ENCODE assay signal across 33 cellular contexts in the genomic region with DNA sequence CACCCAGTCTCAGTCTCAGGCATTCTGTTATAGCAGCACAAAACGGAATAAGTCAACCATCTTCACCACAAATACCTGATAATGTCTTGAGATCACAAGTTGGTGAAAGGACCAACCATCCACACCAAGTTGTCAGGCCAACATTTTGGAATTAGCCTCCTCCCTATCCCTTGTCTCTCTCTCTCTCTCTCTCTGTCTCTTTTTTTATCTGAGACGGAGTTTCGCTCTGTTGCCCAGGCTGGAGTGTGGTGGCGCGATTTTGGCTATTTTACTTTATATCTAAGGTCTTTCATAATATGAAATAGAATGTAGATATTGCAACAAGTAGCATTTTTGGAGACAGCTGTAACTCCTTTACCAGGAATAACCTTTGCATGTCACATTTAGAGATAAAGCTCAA. TPM values are rescaled to one million over a fixed set of nuclear protein-coding genes. Genes with fewer than 3 reads are reported as not detected.
"Had no signal": no experiment of that assay in that cellular context is flagged by ENCODE, and none has a peak within 500 bp of the region (broad histone marks: within the 10 kb centered on the region; RNA-seq: fewer than 3 reads in every experiment).

No MANE protein-coding gene starts in this region.

- H3K27me3 Mint-ChIP-seq: stimulated activated memory B cell treated with anti-CD40 and anti-IgM and Interleukin-4, amounts not matched to agents 10 μg/mL and 1 μg/mL and 100 μg/mL, for 72 hours; stimulated activated naive CD8-positive, alpha-beta T cell treated with anti-CD3 and anti-CD28 coated beads, Interleukin-15, amount 100 ng/mL, for 72 hours; stimulated activated naive CD8-positive, alpha-beta T cell treated with anti-CD3 and anti-CD28 coated beads, Interleukin-15, Interleukin-2, amounts not matched to agents 100 ng/mL and 50 ng/mL, for 24 hours; type B pancreatic cell had no signal

- H3K4me3 ChIP-seq: stomach, suprapubic skin, testis, thoracic aorta, thyroid gland, tibial artery, tibial nerve, transverse colon, upper lobe of left lung, upper lobe of right lung, uterus, vagina had no signal

- H3K27ac ChIP-seq: stomach, suprapubic skin, testis, thoracic aorta, thyroid gland, tibial artery, tibial nerve, transverse colon, upper lobe of left lung, upper lobe of right lung, uterus, vagina had no signal

- H3K27ac Mint-ChIP-seq: stimulated activated effector memory CD8-positive, alpha-beta T cell treated with anti-CD3 and anti-CD28 coated beads, Interleukin-12 subunit alpha, Interleukin-12 subunit beta, amount 100 ng/mL, for 72 hours; stimulated activated memory B cell treated with anti-CD40 and anti-IgM and Interleukin-4, amounts not matched to agents 10 μg/mL and 1 μg/mL and 100 μg/mL, for 72 hours; stimulated activated naive B cell treated with anti-CD40 and anti-IgM and Interleukin-4, amounts not matched to agents 10 μg/mL and 1 μg/mL and 100 μg/mL, for 72 hours; stimulated activated naive CD8-positive, alpha-beta T cell treated with anti-CD3 and anti-CD28 coated beads, Interleukin-15, amount 100 ng/mL, for 72 hours; stimulated activated naive CD8-positive, alpha-beta T cell treated with anti-CD3 and anti-CD28 coated beads, Interleukin-15, Interleukin-2, amounts not matched to agents 100 ng/mL and 50 ng/mL, for 24 hours; type B pancreatic cell had no signal

- H3K4me3 Mint-ChIP-seq: stimulated activated effector memory CD8-positive, alpha-beta T cell treated with anti-CD3 and anti-CD28 coated beads, Interleukin-12 subunit alpha, Interleukin-12 subunit beta, amount 100 ng/mL, for 72 hours; stimulated activated memory B cell treated with anti-CD40 and anti-IgM and Interleukin-4, amounts not matched to agents 10 μg/mL and 1 μg/mL and 100 μg/mL, for 72 hours; stimulated activated naive B cell treated with anti-CD40 and anti-IgM and Interleukin-4, amounts not matched to agents 10 μg/mL and 1 μg/mL and 100 μg/mL, for 72 hours; stimulated activated naive CD8-positive, alpha-beta T cell treated with anti-CD3 and anti-CD28 coated beads, Interleukin-15, amount 100 ng/mL, for 72 hours; stimulated activated naive CD8-positive, alpha-beta T cell treated with anti-CD3 and anti-CD28 coated beads, Interleukin-15, Interleukin-2, amounts not matched to agents 100 ng/mL and 50 ng/mL, for 24 hours; type B pancreatic cell had no signal

- DNase-seq: stimulated activated CD4-positive, alpha-beta T cell treated with anti-CD3 and anti-CD28 coated beads, Interleukin-2, amount 100 ng/mL, for 48 hours; stimulated activated CD4-positive, alpha-beta T cell treated with anti-CD3 and anti-CD28 coated beads, Interleukin-4, amount 100 ng/mL, for 1 hour; stimulated activated CD4-positive, alpha-beta T cell treated with anti-CD3 and anti-CD28 coated beads, Interleukin-4, amount 100 ng/mL, for 24 hours; stimulated activated CD4-positive, alpha-beta T cell treated with anti-CD3 and anti-CD28 coated beads, Interleukin-4, amount 100 ng/mL, for 4 hours; stimulated activated CD8-positive, alpha-beta memory T cell treated with anti-CD3 and anti-CD28 coated beads, Interleukin-4, amount 100 ng/mL, for 48 hours; stimulated activated naive B cell treated with anti-CD40 and anti-IgM and Interleukin-4, amounts not matched to agents 10 μg/mL and 1 μg/mL and 100 μg/mL, for 72 hours; stimulated activated naive CD4-positive, alpha-beta T cell; stimulated activated naive CD4-positive, alpha-beta T cell treated with Interleukin-2 at 50 U/mL for 16 hours; stimulated activated naive CD8-positive, alpha-beta T cell treated with anti-CD3 and anti-CD28 coated beads, Interleukin-15, amount 100 ng/mL, for 72 hours; stimulated activated naive CD8-positive, alpha-beta T cell treated with anti-CD3 and anti-CD28 coated beads, Interleukin-15, Interleukin-2, amounts not matched to agents 100 U/mL and 50 U/mL, for 24 hours; stomach; substantia nigra; testis; thyroid gland; tibial artery; transverse colon; trophoblast cell; upper lobe of left lung; upper lobe of right lung; uterus had no signal

- ATAC-seq: stimulated activated effector memory CD8-positive, alpha-beta T cell treated with anti-CD3 and anti-CD28 coated beads, Interleukin-12 subunit alpha, Interleukin-12 subunit beta, amount 100 ng/mL, for 72 hours; stimulated activated memory B cell treated with anti-CD40 and anti-IgM and Interleukin-4, amounts not matched to agents 10 μg/mL and 1 μg/mL and 100 μg/mL, for 72 hours; stimulated activated naive B cell treated with anti-CD40 and anti-IgM and Interleukin-4, amounts not matched to agents 10 μg/mL and 1 μg/mL and 100 μg/mL, for 72 hours; stimulated activated naive CD8-positive, alpha-beta T cell treated with anti-CD3 and anti-CD28 coated beads, Interleukin-15, amount 100 ng/mL, for 72 hours; stimulated activated naive CD8-positive, alpha-beta T cell treated with anti-CD3 and anti-CD28 coated beads, Interleukin-15, Interleukin-2, amounts not matched to agents 100 U/mL and 50 U/mL, for 24 hours; upper lobe of right lung had no signal

- H3K36me3 Mint-ChIP-seq: stimulated activated effector memory CD8-positive, alpha-beta T cell treated with anti-CD3 and anti-CD28 coated beads, Interleukin-12 subunit alpha, Interleukin-12 subunit beta, amount 100 ng/mL, for 72 hours; stimulated activated memory B cell treated with anti-CD40 and anti-IgM and Interleukin-4, amounts not matched to agents 10 μg/mL and 1 μg/mL and 100 μg/mL, for 72 hours; stimulated activated naive B cell treated with anti-CD40 and anti-IgM and Interleukin-4, amounts not matched to agents 10 μg/mL and 1 μg/mL and 100 μg/mL, for 72 hours; type B pancreatic cell had no signal

- H3K4me1 Mint-ChIP-seq: stimulated activated effector memory CD8-positive, alpha-beta T cell treated with anti-CD3 and anti-CD28 coated beads, Interleukin-12 subunit alpha, Interleukin-12 subunit beta, amount 100 ng/mL, for 72 hours; stimulated activated memory B cell treated with anti-CD40 and anti-IgM and Interleukin-4, amounts not matched to agents 10 μg/mL and 1 μg/mL and 100 μg/mL, for 72 hours; stimulated activated naive B cell treated with anti-CD40 and anti-IgM and Interleukin-4, amounts not matched to agents 10 μg/mL and 1 μg/mL and 100 μg/mL, for 72 hours; stimulated activated naive CD8-positive, alpha-beta T cell treated with anti-CD3 and anti-CD28 coated beads, Interleukin-15, amount 100 ng/mL, for 72 hours had no signal

- H3K27me3 ChIP-seq: stomach, suprapubic skin, testis, thyroid gland, tibial artery, tibial nerve, transverse colon, upper lobe of left lung, upper lobe of right lung, uterus, vagina had no signal

- H3K4me1 ChIP-seq: stomach, suprapubic skin, testis, thyroid gland, tibial artery, tibial nerve, upper lobe of left lung, upper lobe of right lung, uterus, vagina had no signal

- FAIRE-seq: urothelium cell line had no signal

- H3K9me3 ChIP-seq: suprapubic skin, testis, thoracic aorta, thyroid gland, transverse colon, upper lobe of left lung, upper lobe of right lung, uterus, vagina had no signal

- H3K36me3 ChIP-seq: stomach, suprapubic skin, thoracic aorta, thyroid gland, tibial artery, tibial nerve, transverse colon, upper lobe of left lung, upper lobe of right lung, uterus, vagina had no signal

- H3K9me3 Mint-ChIP-seq: stimulated activated effector memory CD8-positive, alpha-beta T cell treated with anti-CD3 and anti-CD28 coated beads, Interleukin-12 subunit alpha, Interleukin-12 subunit beta, amount 100 ng/mL, for 72 hours; stimulated activated memory B cell treated with anti-CD40 and anti-IgM and Interleukin-4, amounts not matched to agents 10 μg/mL and 1 μg/mL and 100 μg/mL, for 72 hours; stimulated activated naive B cell treated with anti-CD40 and anti-IgM and Interleukin-4, amounts not matched to agents 10 μg/mL and 1 μg/mL and 100 μg/mL, for 72 hours; stimulated activated naive CD8-positive, alpha-beta T cell treated with anti-CD3 and anti-CD28 coated beads, Interleukin-15, amount 100 ng/mL, for 72 hours; stimulated activated naive CD8-positive, alpha-beta T cell treated with anti-CD3 and anti-CD28 coated beads, Interleukin-15, Interleukin-2, amounts not matched to agents 100 ng/mL and 50 ng/mL, for 24 hours had no signal

RNA-seq across cellular contexts. Expression of a gene that starts 15.7 kb away (rescaled TPM):
- total RNA-seq: stomach, suprapubic skin, temporal lobe, transverse colon, ureter, urinary bladder, vagina had no signal
- polyA plus RNA-seq: stomach had no signal

RNA-seq across cellular contexts. Expression of a gene that starts 56.0 kb away (rescaled TPM):
- total RNA-seq: subcutaneous adipose tissue, temporal lobe, tibial nerve, vagina had no signal
